In the genomic region with DNA sequence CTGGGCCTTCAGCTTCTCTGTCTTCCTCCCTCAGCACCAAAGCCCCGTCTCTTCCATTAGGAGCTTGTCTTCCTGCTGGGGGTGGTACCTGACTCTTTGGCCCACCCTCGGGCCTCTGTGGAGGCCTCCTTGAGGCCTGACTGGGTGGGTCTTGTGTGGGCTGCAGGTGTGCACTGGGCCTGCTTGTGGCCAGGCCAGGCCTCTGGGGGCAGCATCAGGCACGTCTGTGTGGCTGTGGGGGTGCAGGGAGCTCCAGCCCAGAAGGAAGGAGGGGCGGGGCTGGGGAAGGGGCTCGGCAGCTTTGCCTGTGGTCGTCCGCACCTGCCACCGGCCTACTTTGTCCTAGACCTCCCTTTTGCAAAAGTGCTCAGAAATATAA, we compare ENCODE assay signal across 1 cellular context.
TF ChIP-seq lines count a peak whose summit lies in the region.

No MANE protein-coding gene starts in this region.

TF ChIP-seq in HCT116, 20 proteins besides CTCF, POLR2A, EP300 and RAD21 (continued from another document):
- TF ChIP-seq, protein P1, sequence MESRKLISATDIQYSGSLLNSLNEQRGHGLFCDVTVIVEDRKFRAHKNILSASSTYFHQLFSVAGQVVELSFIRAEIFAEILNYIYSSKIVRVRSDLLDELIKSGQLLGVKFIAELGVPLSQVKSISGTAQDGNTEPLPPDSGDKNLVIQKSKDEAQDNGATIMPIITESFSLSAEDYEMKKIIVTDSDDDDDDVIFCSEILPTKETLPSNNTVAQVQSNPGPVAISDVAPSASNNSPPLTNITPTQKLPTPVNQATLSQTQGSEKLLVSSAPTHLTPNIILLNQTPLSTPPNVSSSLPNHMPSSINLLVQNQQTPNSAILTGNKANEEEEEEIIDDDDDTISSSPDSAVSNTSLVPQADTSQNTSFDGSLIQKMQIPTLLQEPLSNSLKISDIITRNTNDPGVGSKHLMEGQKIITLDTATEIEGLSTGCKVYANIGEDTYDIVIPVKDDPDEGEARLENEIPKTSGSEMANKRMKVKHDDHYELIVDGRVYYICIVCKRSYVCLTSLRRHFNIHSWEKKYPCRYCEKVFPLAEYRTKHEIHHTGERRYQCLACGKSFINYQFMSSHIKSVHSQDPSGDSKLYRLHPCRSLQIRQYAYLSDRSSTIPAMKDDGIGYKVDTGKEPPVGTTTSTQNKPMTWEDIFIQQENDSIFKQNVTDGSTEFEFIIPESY (IDR thresholded peaks at IDR 0.05; ENCODE audit: extremely low read depth, insufficient replicate concordance, low read length), result no peak
- TF ChIP-seq SIN3A (IDR thresholded peaks at IDR 0.05; ENCODE audit: low read depth) (no peak), YY1 (IDR thresholded peaks at IDR 0.05; ENCODE audit: extremely low read depth, insufficient replicate concordance, low read depth, low read length) (no peak), ZNF274 (IDR thresholded peaks at IDR 0.05; ENCODE audit: low read depth, low read length) (no peak), CBX3 (IDR thresholded peaks at IDR 0.05; ENCODE audit: low read depth) (no peak), EZH2 (IDR thresholded peaks at IDR 0.05) (no peak), ELF1 (IDR thresholded peaks at IDR 0.05; ENCODE audit: borderline replicate concordance, low read depth) (no peak), CEBPB (IDR thresholded peaks at IDR 0.05; ENCODE audit: low read depth) (no peak), TCF7L2 (IDR thresholded peaks at IDR 0.05; ENCODE audit: borderline replicate concordance, extremely low read depth, insufficient read depth, insufficient read length) (no peak), SP1 (IDR thresholded peaks at IDR 0.05; ENCODE audit: low read depth) (no peak)
- TF ChIP-seq, protein P2, sequence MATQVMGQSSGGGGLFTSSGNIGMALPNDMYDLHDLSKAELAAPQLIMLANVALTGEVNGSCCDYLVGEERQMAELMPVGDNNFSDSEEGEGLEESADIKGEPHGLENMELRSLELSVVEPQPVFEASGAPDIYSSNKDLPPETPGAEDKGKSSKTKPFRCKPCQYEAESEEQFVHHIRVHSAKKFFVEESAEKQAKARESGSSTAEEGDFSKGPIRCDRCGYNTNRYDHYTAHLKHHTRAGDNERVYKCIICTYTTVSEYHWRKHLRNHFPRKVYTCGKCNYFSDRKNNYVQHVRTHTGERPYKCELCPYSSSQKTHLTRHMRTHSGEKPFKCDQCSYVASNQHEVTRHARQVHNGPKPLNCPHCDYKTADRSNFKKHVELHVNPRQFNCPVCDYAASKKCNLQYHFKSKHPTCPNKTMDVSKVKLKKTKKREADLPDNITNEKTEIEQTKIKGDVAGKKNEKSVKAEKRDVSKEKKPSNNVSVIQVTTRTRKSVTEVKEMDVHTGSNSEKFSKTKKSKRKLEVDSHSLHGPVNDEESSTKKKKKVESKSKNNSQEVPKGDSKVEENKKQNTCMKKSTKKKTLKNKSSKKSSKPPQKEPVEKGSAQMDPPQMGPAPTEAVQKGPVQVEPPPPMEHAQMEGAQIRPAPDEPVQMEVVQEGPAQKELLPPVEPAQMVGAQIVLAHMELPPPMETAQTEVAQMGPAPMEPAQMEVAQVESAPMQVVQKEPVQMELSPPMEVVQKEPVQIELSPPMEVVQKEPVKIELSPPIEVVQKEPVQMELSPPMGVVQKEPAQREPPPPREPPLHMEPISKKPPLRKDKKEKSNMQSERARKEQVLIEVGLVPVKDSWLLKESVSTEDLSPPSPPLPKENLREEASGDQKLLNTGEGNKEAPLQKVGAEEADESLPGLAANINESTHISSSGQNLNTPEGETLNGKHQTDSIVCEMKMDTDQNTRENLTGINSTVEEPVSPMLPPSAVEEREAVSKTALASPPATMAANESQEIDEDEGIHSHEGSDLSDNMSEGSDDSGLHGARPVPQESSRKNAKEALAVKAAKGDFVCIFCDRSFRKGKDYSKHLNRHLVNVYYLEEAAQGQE (IDR thresholded peaks at IDR 0.05; ENCODE audit: low read depth), result no peak
- TF ChIP-seq, protein P3, sequence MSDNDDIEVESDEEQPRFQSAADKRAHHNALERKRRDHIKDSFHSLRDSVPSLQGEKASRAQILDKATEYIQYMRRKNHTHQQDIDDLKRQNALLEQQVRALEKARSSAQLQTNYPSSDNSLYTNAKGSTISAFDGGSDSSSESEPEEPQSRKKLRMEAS (IDR thresholded peaks at IDR 0.05), result no peak
